Comparison of ENCODE assay signal across 18 cellular contexts in genomic region chr12:117231750-117232149, GRCh38. TPM values are rescaled to one million over a fixed set of nuclear protein-coding genes. Genes with fewer than 3 reads are reported as not detected.
DNase-seq lines count a peak whose midpoint lies in the region; ATAC-seq and TF ChIP-seq lines count a peak whose summit lies in the region.
"Had no signal": no experiment of that assay in that cellular context is flagged by ENCODE, and none has a peak within 500 bp of the region (broad histone marks: within the 10 kb centered on the region; RNA-seq: fewer than 3 reads in every experiment).

No MANE protein-coding gene starts in this region.

- H3K4me1 ChIP-seq in HCT116 (ENCODE audit: control insufficient read depth in 1 of 2, insufficient read depth in 2 of 2, low read length in 2 of 2) = peaks cover 2 to 8% of the 10 kb centered on the region in 2 experiments; a peak in 2 of 4 replicates
- H3K4me1 ChIP-seq in OCI-LY7 (ENCODE audit: insufficient read depth, low read length, poor library complexity, severe bottlenecking) = no peaks in the 10 kb centered on the region
- H3K4me1 ChIP-seq: breast epithelium, gastroesophageal sphincter had no signal

- H2AFZ ChIP-seq in HCT116 (ENCODE audit: low read depth, low read length, poor library complexity, severe bottlenecking) (no peak overlapping the region), OCI-LY7 (ENCODE audit: low read length) (no peak overlapping the region)
- H2AFZ ChIP-seq: GM23248 had no signal

- RAD21 ChIA-PET in HCT116 (lab: Charles Lee; ENCODE audit: low non-redundant PET in 1 of 2, low total read pairs in 2 of 2, uncharacterized antibody in 2 of 2, unreplicated experiment in 2 of 2) = no interaction called here

- no peak overlapping the region for H3K4me3 ChIP-seq in HCT116 (replicated peaks in 1 of 2; ENCODE audit: low read depth in 1 of 2, low read length in 2 of 2)
- H3K4me3 ChIP-seq in OCI-LY7 (ENCODE audit: low read depth, low read length, poor library complexity, severe bottlenecking) = no peak overlapping the region
- H3K4me3 ChIP-seq: breast epithelium, gastroesophageal sphincter, GM23248 had no signal

- no peaks in the 10 kb centered on the region for H3K9me2 ChIP-seq in HCT116 (ENCODE audit: insufficient read depth)
- H3K9me2 ChIP-seq in OCI-LY7 (ENCODE audit: insufficient read depth, low read length) = no peaks in the 10 kb centered on the region

- no peaks in the 10 kb centered on the region for H3K36me3 ChIP-seq in HCT116 (ENCODE audit: control insufficient read depth in 1 of 2, insufficient read depth in 2 of 2, low read length in 2 of 2)
- no peaks in the 10 kb centered on the region for H3K36me3 ChIP-seq in OCI-LY7 (ENCODE audit: insufficient read depth, low read length)
- H3K36me3 ChIP-seq: breast epithelium, gastroesophageal sphincter had no signal

- DNase-seq in NCI-H146 (lab: John Stamatoyannopoulos, UW) (peak; percentile 3), NCI-H146 treated with DMSO at 0.1 percent for 48 hours (lab: John Stamatoyannopoulos, UW; ENCODE audit: unreplicated experiment) (no peak), HCT116 (ENCODE audit: low read depth, low spot score) (peak; percentile 24), OCI-LY7 (ENCODE audit: low spot score) (no peak), iPS-NIHi11 (ENCODE audit: low spot score) (peak; percentile 17), SIG-M5 treated with dmso at 0.1 percent for 504 hours (lab: John Stamatoyannopoulos, UW; ENCODE audit: unreplicated experiment) (no peak)
- DNase-seq: activated CD4-positive, alpha-beta memory T cell treated with anti-CD3 and anti-CD28 coated beads, Interleukin-2, amount 10 ng/mL, durations not matched to agents 7 days and 5 days; activated naive CD8-positive, alpha-beta T cell treated with anti-CD3 and anti-CD28 coated beads, Interleukin-2, amount 10 ng/mL, durations not matched to agents 7 days and 5 days; erythroblast; GM23248; NCI-H187; NCI-H524 treated with DMSO at 0.1 percent for 48 hours; nucleus accumbens; right cardiac atrium had no signal

- TF ChIP-seq RAD21 in HCT116 (IDR thresholded peaks at IDR 0.05; ENCODE audit: low read depth) = peak; percentile 51

- ATAC-seq in HCT116 (peak; percentile 49), GM21390 (IDR thresholded peaks at IDR 0.05; ENCODE audit: unreplicated experiment) (no peak), GM21717 (IDR thresholded peaks at IDR 0.05; ENCODE audit: unreplicated experiment) (no peak)
- ATAC-seq: gastroesophageal sphincter, right cardiac atrium had no signal

- H3K27ac ChIP-seq in HCT116 (ENCODE audit: low read depth, low read length) (no peak overlapping the region), OCI-LY7 (ENCODE audit: low read depth, low read length, poor library complexity, severe bottlenecking) (no peak overlapping the region)
- H3K27ac ChIP-seq: breast epithelium, gastroesophageal sphincter, GM23248 had no signal

- POLR2A ChIA-PET in HCT116 (lab: Charles Lee) (no interaction called here), OCI-LY7 (lab: Charles Lee) (no interaction called here)

- H3K4me2 ChIP-seq in HCT116 (ENCODE audit: low read length) (no peak overlapping the region), OCI-LY7 (ENCODE audit: low read length) (no peak overlapping the region)

- H3K79me2 ChIP-seq in HCT116 (ENCODE audit: insufficient read depth, low read length) = no peaks in the 10 kb centered on the region
- H3K79me2 ChIP-seq in OCI-LY7 (ENCODE audit: insufficient read depth, low read depth, low read length) = no peaks in the 10 kb centered on the region

- BruUV-seq in HCT116 (replicated peaks; lab: Mats Ljungman, UMichigan) (no TSS peak), OCI-LY7 (replicated peaks; lab: Mats Ljungman, UMichigan) (no TSS peak)

- peak; percentile 70 to 98 (median 72) for TF ChIP-seq CTCF in HCT116 (IDR thresholded peaks at IDR 0.05 in 2 of 3, conservative IDR thresholded peaks at IDR 0.05 in 1 of 3; ENCODE audit: borderline replicate concordance in 1 of 3, insufficient read depth in 1 of 3, low read depth in 2 of 3, low read length in 2 of 3)
- TF ChIP-seq CTCF in OCI-LY7 (conservative IDR thresholded peaks at IDR 0.05; ENCODE audit: low read length) = peak; percentile 46

- TF ChIP-seq POLR2A in HCT116 (IDR thresholded peaks at IDR 0.05; ENCODE audit: borderline replicate concordance, extremely low read depth, insufficient read depth, insufficient read length) = no peak

- no peaks in the 10 kb centered on the region for H3K27me3 ChIP-seq in HCT116 (ENCODE audit: insufficient read depth, low read length)

- intact Hi-C loops in HCT116 (cut with micrococcal nuclease) (no loop called here), OCI-LY7 (cut with micrococcal nuclease; ENCODE audit: unreplicated experiment) (loop anchor here (10.0 kb wide), 1 partner anchor 353 kb away; no protein-coding TSS in a partner anchor)

- H3K9ac ChIP-seq in HCT116 (ENCODE audit: low read length) = no peak overlapping the region
- H3K9ac ChIP-seq: GM23248 had no signal

- CTCF ChIA-PET in HCT116 (lab: Charles Lee) (interaction anchor here (0.8 to 0.9 kb wide), 3 partner anchors 9 to 626 kb away, joined by 3 to 4 read pairs (median 3); no protein-coding TSS in a partner anchor), OCI-LY7 (lab: Charles Lee; ENCODE audit: unreplicated experiment) (no interaction called here)

- no peaks in the 10 kb centered on the region for H4K20me1 ChIP-seq in HCT116 (ENCODE audit: insufficient read depth)
- H4K20me1 ChIP-seq in OCI-LY7 (ENCODE audit: insufficient read depth, low read length) = no peaks in the 10 kb centered on the region

- H3K9me3 ChIP-seq in HCT116 (ENCODE audit: control insufficient read depth in 1 of 2, insufficient read depth in 1 of 2, low read depth in 1 of 2, low read length in 2 of 2) = no peaks in the 10 kb centered on the region
- H3K9me3 ChIP-seq in OCI-LY7 (ENCODE audit: low read length) = no peaks in the 10 kb centered on the region
- H3K9me3 ChIP-seq: breast epithelium, gastroesophageal sphincter had no signal

TF ChIP-seq in HCT116, 20 proteins besides CTCF, POLR2A, EP300 and RAD21:
- TF ChIP-seq REST (IDR thresholded peaks at IDR 0.05; ENCODE audit: low read depth) (no peak), SRF (IDR thresholded peaks at IDR 0.05; ENCODE audit: low read depth) (no peak), ELF1 (IDR thresholded peaks at IDR 0.05; ENCODE audit: borderline replicate concordance, low read depth) (no peak), YY1 (IDR thresholded peaks at IDR 0.05; ENCODE audit: extremely low read depth, insufficient replicate concordance, low read depth, low read length) (no peak), EGR1 (IDR thresholded peaks at IDR 0.05; ENCODE audit: low read depth) (no peak), CBX3 (IDR thresholded peaks at IDR 0.05; ENCODE audit: low read depth) (peak; percentile 86), SIN3A (IDR thresholded peaks at IDR 0.05; ENCODE audit: low read depth) (no peak), ZNF274 (IDR thresholded peaks at IDR 0.05; ENCODE audit: low read depth, low read length) (no peak)
TF ChIP-seq in HCT116: peak in this region for 1.

RNA-seq across cellular contexts. Expression of gene FBXO21, which starts 41.5 kb away (rescaled TPM):
- total RNA-seq in HCT116 (2021; ENCODE audit: unreplicated experiment) (45.5 TPM), OCI-LY7 (2022) (34.4 and 42.2 TPM in 2 replicates)
- polyA plus RNA-seq in HCT116 (2012) = 36.7 and 43.3 TPM in 2 replicates
- total RNA-seq in OCI-LY7 (2014; rRNA removed; shearing (Covaris generic)) = 60.8 and 94.5 TPM in 2 replicates

Comparison
In these comparisons a context has a peak if more than half of its experiments do, and no peak if none do; other contexts are left out.
1. DNase-seq: peak in NCI-H146 (single experiment), HCT116 (single experiment) and iPS-NIHi11 (single experiment); none in NCI-H146 treated with DMSO at 0.1 percent for 48 hours (single experiment), OCI-LY7 (single experiment) and SIG-M5 treated with dmso at 0.1 percent for 504 hours (single experiment).